In the genomic region with DNA sequence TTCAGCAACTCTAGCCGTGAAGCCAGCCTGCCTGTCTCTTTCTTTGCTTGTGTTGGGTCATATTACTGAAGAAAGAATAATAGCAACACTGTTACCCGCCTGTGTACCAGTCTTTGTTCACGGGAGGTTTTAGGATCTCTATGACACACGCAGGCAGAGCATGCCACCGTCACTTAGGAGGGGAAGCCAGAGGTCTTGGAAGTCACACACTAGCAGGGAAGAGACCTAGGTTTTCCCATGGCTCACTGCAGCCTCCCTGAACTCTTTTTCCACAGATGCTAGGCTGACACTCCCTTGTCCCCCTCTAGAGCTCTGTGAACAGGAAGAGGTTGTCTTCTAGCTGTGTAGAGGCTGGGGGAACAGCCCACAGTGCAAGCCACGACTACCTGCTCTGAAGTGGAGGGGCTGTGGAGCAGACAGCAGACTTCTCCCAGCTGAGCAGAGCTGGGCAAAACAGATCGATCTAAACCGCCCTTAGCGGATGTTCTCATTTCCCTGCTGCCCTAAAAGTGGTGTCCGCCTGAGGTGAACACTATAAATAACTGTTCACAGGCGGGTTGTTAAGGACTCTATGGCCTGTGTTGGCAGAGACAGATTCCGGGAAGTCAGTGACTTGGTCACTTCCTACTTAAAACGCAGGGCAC, we compare ENCODE assay signal across 10 cellular contexts.
A peak's percentile ranks its signal among the peaks of the same experiment; 100 is the strongest.
DNase-seq lines count a peak whose midpoint lies in the region; ATAC-seq and TF ChIP-seq lines count a peak whose summit lies in the region.
"Had no signal": no experiment of that assay in that cellular context is flagged by ENCODE, and none has a peak within 500 bp of the region (broad histone marks: within the 10 kb centered on the region; RNA-seq: fewer than 3 reads in every experiment).

No MANE protein-coding gene starts in this region.

- H3K36me3 ChIP-seq in mesodermal cell (ENCODE audit: control insufficient read depth, insufficient read depth, low read length) (no peaks in the 10 kb centered on the region), BE2C (no peaks in the 10 kb centered on the region)
- H3K36me3 ChIP-seq: cardiac muscle cell had no signal

- peaks cover 38% of the 10 kb centered on the region for H3K4me1 Mint-ChIP-seq in activated naive CD8-positive, alpha-beta T cell treated with anti-CD3 and anti-CD28 coated beads, Interleukin-2, amount 50 U/mL, for 24 hours
- peaks cover 54% of the 10 kb centered on the region for H3K4me1 Mint-ChIP-seq in type B pancreatic cell (ENCODE audit: unreplicated experiment)

- no peak overlapping the region for H3K4me3 Mint-ChIP-seq in activated naive CD8-positive, alpha-beta T cell treated with anti-CD3 and anti-CD28 coated beads, Interleukin-2, amount 50 U/mL, for 24 hours
- no peak overlapping the region for H3K4me3 Mint-ChIP-seq in type B pancreatic cell

- H3K27ac Mint-ChIP-seq in activated naive CD8-positive, alpha-beta T cell treated with anti-CD3 and anti-CD28 coated beads, Interleukin-2, amount 50 U/mL, for 24 hours, result peak overlapping the region; percentile 35
- peak overlapping the region; percentile 25 for H3K27ac Mint-ChIP-seq in type B pancreatic cell

- no peaks in the 10 kb centered on the region for H3K36me3 Mint-ChIP-seq in activated naive CD8-positive, alpha-beta T cell treated with anti-CD3 and anti-CD28 coated beads, Interleukin-2, amount 50 U/mL, for 24 hours (ENCODE audit: low read depth)
- no peaks in the 10 kb centered on the region for H3K36me3 Mint-ChIP-seq in type B pancreatic cell

- DNase-seq in activated CD8-positive, alpha-beta memory T cell treated with anti-CD3 and anti-CD28 coated beads for 24 hours, result peak; percentile 70
- DNase-seq in activated CD8-positive, alpha-beta memory T cell treated with anti-CD3 and anti-CD28 coated beads, Interleukin-2, amount 50 U/mL, for 4 hours, result no peak
- peak; percentile 6 for DNase-seq in activated naive CD8-positive, alpha-beta T cell treated with anti-CD3 and anti-CD28 coated beads, Interleukin-2, amount 50 U/mL, for 24 hours
- DNase-seq in type B pancreatic cell (ENCODE audit: extremely low spot score, unreplicated experiment) (no peak), BE2C (no peak)
- DNase-seq: Karpas-422 had no signal

- peak; percentile 57 for ATAC-seq in activated naive CD8-positive, alpha-beta T cell treated with anti-CD3 and anti-CD28 coated beads, Interleukin-2, amount 50 U/mL, for 24 hours
- ATAC-seq in GM18870 (IDR thresholded peaks at IDR 0.05; ENCODE audit: unreplicated experiment) (no peak), GM19463 (IDR thresholded peaks at IDR 0.05; ENCODE audit: unreplicated experiment) (no peak)

- 84 to 86% methylated on average over 12 of the region's 13 CpGs for WGBS in mesodermal cell (ENCODE audit: insufficient coverage in 2 of 2), 2 experiments

- no peaks in the 10 kb centered on the region for H3K27me3 Mint-ChIP-seq in activated naive CD8-positive, alpha-beta T cell treated with anti-CD3 and anti-CD28 coated beads, Interleukin-2, amount 50 U/mL, for 24 hours
- no peaks in the 10 kb centered on the region for H3K27me3 Mint-ChIP-seq in type B pancreatic cell

- H3K9me3 Mint-ChIP-seq in activated naive CD8-positive, alpha-beta T cell treated with anti-CD3 and anti-CD28 coated beads, Interleukin-2, amount 50 U/mL, for 24 hours, result no peaks in the 10 kb centered on the region
- H3K9me3 Mint-ChIP-seq in type B pancreatic cell, result no peaks in the 10 kb centered on the region

- TF ChIP-seq CTCF in type B pancreatic cell (conservative IDR thresholded peaks at IDR 0.05), result no peak
- no peak for TF ChIP-seq CTCF in BE2C (IDR thresholded peaks at IDR 0.05; ENCODE audit: low read depth, low read length)

- H3K27me3 ChIP-seq in BE2C, result no peaks in the 10 kb centered on the region

- peak overlapping the region; percentile 10 for H3K27ac ChIP-seq in mesodermal cell (ENCODE audit: low read depth, low read length, severe bottlenecking)
- H3K27ac ChIP-seq: cardiac muscle cell had no signal

- H3K4me1 ChIP-seq in mesodermal cell (ENCODE audit: control insufficient read depth, insufficient read depth, low read length, poor library complexity, severe bottlenecking) (peaks cover 9% of the 10 kb centered on the region), BE2C (peaks cover 3% of the 10 kb centered on the region)

- no peaks in the 10 kb centered on the region for H3K9me3 ChIP-seq in mesodermal cell (ENCODE audit: control insufficient read depth, low read length)
- H3K9me3 ChIP-seq in BE2C, result no peaks in the 10 kb centered on the region

- no peak overlapping the region for H3K4me3 ChIP-seq in mesodermal cell (ENCODE audit: extremely low read depth, insufficient read depth, low read length, poor library complexity, severe bottlenecking)
- no peak overlapping the region for H3K4me3 ChIP-seq in BE2C (ENCODE audit: low read depth, low read length)
- H3K4me3 ChIP-seq: cardiac muscle cell had no signal

Comparison
In these comparisons a context has a peak if more than half of its experiments do, and no peak if none do; other contexts are left out.
1. DNase-seq: peak in activated CD8-positive, alpha-beta memory T cell treated with anti-CD3 and anti-CD28 coated beads for 24 hours (single experiment) and activated naive CD8-positive, alpha-beta T cell treated with anti-CD3 and anti-CD28 coated beads, Interleukin-2, amount 50 U/mL, for 24 hours (single experiment); none in activated CD8-positive, alpha-beta memory T cell treated with anti-CD3 and anti-CD28 coated beads, Interleukin-2, amount 50 U/mL, for 4 hours (single experiment), type B pancreatic cell (single experiment) and BE2C (single experiment).